Comparison of ENCODE assay signal across 39 cellular contexts in genomic region chr6:131727467-131727866, GRCh38. TPM values are rescaled to one million over a fixed set of nuclear protein-coding genes. Genes with fewer than 3 reads are reported as not detected.
"Had no signal": no experiment of that assay in that cellular context is flagged by ENCODE, and none has a peak within 500 bp of the region (broad histone marks: within the 10 kb centered on the region; RNA-seq: fewer than 3 reads in every experiment).

No MANE protein-coding gene starts in this region.

- H3K4me1 Mint-ChIP-seq: activated B cell treated with CpG ODN at 0.5 μM for 24 hours; brain; central memory CD8-positive, alpha-beta T cell; T-cell; T-helper 17 cell had no signal

- H3K9me3 ChIP-seq: adrenal gland had no signal

- FAIRE-seq: bronchial epithelial cell, TTC549 had no signal

- H3K27ac ChIP-seq: adrenal gland, cardiac muscle cell, VCaP had no signal

- H3K27ac Mint-ChIP-seq: activated B cell treated with CpG ODN at 0.5 μM for 24 hours; activated CD4-positive, alpha-beta memory T cell treated with anti-CD3 and anti-CD28 coated beads for 36 hours; activated CD4-positive, alpha-beta T cell treated with anti-CD3 and anti-CD28 coated beads, Interleukin-2, amount 10 ng/mL, durations not matched to agents 24 days and 14 days; activated CD8-positive, alpha-beta T cell treated with anti-CD3 and anti-CD28 coated beads for 36 hours; activated naive CD4-positive, alpha-beta T cell treated with anti-CD3 and anti-CD28 coated beads for 36 hours; activated naive CD4-positive, alpha-beta T cell treated with anti-CD3 and anti-CD28 coated beads, Interleukin-2, amount 50 U/mL, for 72 hours; activated naive CD8-positive, alpha-beta T cell treated with anti-CD3 and anti-CD28 coated beads for 36 hours; activated T-cell treated with anti-CD3 and anti-CD28 coated beads, Interleukin-2, amount 50 U/mL, for 72 hours; activated T-helper 1 cell treated with anti-CD3 and anti-CD28 coated beads, Interleukin-12 subunit alpha, Interleukin-12 subunit beta, Interleukin-2, Interleukin-4 antibody, amounts not matched to agents 30 ng/mL and 10 ng/mL and 1 ng/mL, durations not matched to agents 14 hours and 24 hours and 36 hours; activated T-helper 17 cell treated with anti-CD3 and anti-CD28 coated beads, Interleukin-2, amount 50 U/mL, for 72 hours; brain; T-cell; T-helper 17 cell had no signal

- H3K27me3 Mint-ChIP-seq: activated B cell treated with CpG ODN at 0.5 μM for 24 hours; activated naive CD8-positive, alpha-beta T cell treated with anti-CD3 and anti-CD28 coated beads for 36 hours; brain; central memory CD8-positive, alpha-beta T cell; T-cell had no signal

- H3K4me1 ChIP-seq: adrenal gland had no signal

- H3K27me3 ChIP-seq: adrenal gland, cardiac muscle cell had no signal

- H3K4me3 ChIP-seq: adrenal gland, cardiac muscle cell had no signal

- H3K4me3 Mint-ChIP-seq: activated B cell treated with CpG ODN at 0.5 μM for 24 hours; activated CD4-positive, alpha-beta memory T cell treated with anti-CD3 and anti-CD28 coated beads for 36 hours; activated CD4-positive, alpha-beta T cell treated with anti-CD3 and anti-CD28 coated beads, Interleukin-2, amount 10 ng/mL, durations not matched to agents 24 days and 14 days; activated CD8-positive, alpha-beta T cell treated with anti-CD3 and anti-CD28 coated beads for 36 hours; activated naive CD4-positive, alpha-beta T cell treated with anti-CD3 and anti-CD28 coated beads for 36 hours; activated naive CD8-positive, alpha-beta T cell treated with anti-CD3 and anti-CD28 coated beads for 36 hours; activated T-cell treated with anti-CD3 and anti-CD28 coated beads, Interleukin-2, amount 50 U/mL, for 4 hours; activated T-cell treated with anti-CD3 and anti-CD28 coated beads, Interleukin-2, amount 50 U/mL, for 72 hours; activated T-helper 1 cell treated with anti-CD3 and anti-CD28 coated beads, Interleukin-12 subunit alpha, Interleukin-12 subunit beta, Interleukin-2, Interleukin-4 antibody, amounts not matched to agents 30 ng/mL and 10 ng/mL and 1 ng/mL, durations not matched to agents 14 hours and 24 hours and 36 hours; activated T-helper 17 cell treated with anti-CD3 and anti-CD28 coated beads, Interleukin-2, amount 50 U/mL, for 72 hours; brain; central memory CD8-positive, alpha-beta T cell; T-cell; T-helper 17 cell had no signal

- DNase-seq: activated B cell treated with CpG ODN at 0.5 μM for 24 hours; activated CD4-positive, alpha-beta memory T cell treated with anti-CD3 and anti-CD28 coated beads for 36 hours; activated CD4-positive, alpha-beta T cell treated with anti-CD3 and anti-CD28 coated beads for 4 hours; activated CD4-positive, alpha-beta T cell treated with anti-CD3 and anti-CD28 coated beads, Interleukin-2, amount 10 ng/mL, durations not matched to agents 24 days and 14 days; activated CD4-positive, alpha-beta T cell treated with anti-CD3 and anti-CD28 coated beads, Interleukin-2, amount 50 U/mL, for 1 hour; activated CD4-positive, alpha-beta T cell treated with anti-CD3 and anti-CD28 coated beads, Interleukin-2, amount 50 U/mL, for 4 hours; activated CD4-positive, CD25-positive, alpha-beta regulatory T cell treated with anti-CD3 and anti-CD28 coated beads, Interleukin-2, amount 50 U/mL, for 72 hours; activated CD8-positive, alpha-beta memory T cell treated with anti-CD3 and anti-CD28 coated beads, Interleukin-2, amount 50 U/mL, for 4 hours; activated CD8-positive, alpha-beta T cell treated with anti-CD3 and anti-CD28 coated beads for 36 hours; activated effector memory CD4-positive, alpha-beta T cell treated with anti-CD3 and anti-CD28 coated beads, Interleukin-2, amount 50 U/mL, for 16 hours; activated gamma-delta T cell treated with Interleukin-2 at 50 U/mL for 16 hours; activated naive CD4-positive, alpha-beta T cell; activated naive CD4-positive, alpha-beta T cell treated with anti-CD3 and anti-CD28 coated beads for 36 hours; activated naive CD4-positive, alpha-beta T cell treated with anti-CD3 and anti-CD28 coated beads, Interleukin-2, amount 50 U/mL, for 16 hours; activated naive CD8-positive, alpha-beta T cell treated with anti-CD3 and anti-CD28 coated beads for 36 hours; activated T-cell treated with anti-CD3 and anti-CD28 coated beads for 4 hours; activated T-cell treated with anti-CD3 and anti-CD28 coated beads, Interleukin-2, amount 50 U/mL, for 1 hour; activated T-cell treated with anti-CD3 and anti-CD28 coated beads, Interleukin-2, amount 50 U/mL, for 4 hours; activated T-cell treated with anti-CD3 and anti-CD28 coated beads, Interleukin-2, amount 50 U/mL, for 72 hours; adrenal gland; amniotic stem cell; aorta; caudate nucleus; cerebellar nuclear complex; T-cell; T-helper 17 cell had no signal

- ATAC-seq: activated CD8-positive, alpha-beta T cell treated with anti-CD3 and anti-CD28 coated beads for 36 hours; activated naive CD4-positive, alpha-beta T cell treated with anti-CD3 and anti-CD28 coated beads, Interleukin-2, amount 50 U/mL, for 72 hours; activated T-cell treated with anti-CD3 and anti-CD28 coated beads, Interleukin-2, amount 50 U/mL, for 4 hours; activated T-cell treated with anti-CD3 and anti-CD28 coated beads, Interleukin-2, amount 50 U/mL, for 72 hours; activated T-helper 17 cell treated with anti-CD3 and anti-CD28 coated beads, Interleukin-2, amount 50 U/mL, for 72 hours; T-cell; T-helper 17 cell had no signal

- H3K36me3 ChIP-seq: adrenal gland, cardiac muscle cell had no signal

- H3K36me3 Mint-ChIP-seq: brain had no signal

- H3K9me3 Mint-ChIP-seq: activated B cell treated with CpG ODN at 0.5 μM for 24 hours; activated CD4-positive, alpha-beta T cell treated with anti-CD3 and anti-CD28 coated beads, Interleukin-2, amount 10 ng/mL, durations not matched to agents 24 days and 14 days; activated CD8-positive, alpha-beta T cell treated with anti-CD3 and anti-CD28 coated beads for 36 hours; activated naive CD4-positive, alpha-beta T cell treated with anti-CD3 and anti-CD28 coated beads for 36 hours; activated naive CD4-positive, alpha-beta T cell treated with anti-CD3 and anti-CD28 coated beads, Interleukin-2, amount 50 U/mL, for 72 hours; activated T-cell treated with anti-CD3 and anti-CD28 coated beads, Interleukin-2, amount 50 U/mL, for 4 hours; activated T-cell treated with anti-CD3 and anti-CD28 coated beads, Interleukin-2, amount 50 U/mL, for 72 hours; activated T-helper 1 cell treated with anti-CD3 and anti-CD28 coated beads, Interleukin-12 subunit alpha, Interleukin-12 subunit beta, Interleukin-2, Interleukin-4 antibody, amounts not matched to agents 30 ng/mL and 10 ng/mL and 1 ng/mL, durations not matched to agents 14 hours and 24 hours and 36 hours; activated T-helper 17 cell treated with anti-CD3 and anti-CD28 coated beads, Interleukin-2, amount 50 U/mL, for 72 hours; central memory CD8-positive, alpha-beta T cell; T-cell had no signal

RNA-seq across cellular contexts. Expression of gene CTAGE9, which starts 16.6 kb away (rescaled TPM):
- total RNA-seq: activated B cell treated with CpG ODN at 0.5 μM for 24 hours; activated CD4-positive, alpha-beta memory T cell treated with anti-CD3 and anti-CD28 coated beads for 36 hours; activated CD4-positive, alpha-beta T cell treated with anti-CD3 and anti-CD28 coated beads, Interleukin-2, amount 10 ng/mL, durations not matched to agents 24 days and 14 days; activated CD8-positive, alpha-beta memory T cell treated with anti-CD3 and anti-CD28 coated beads for 36 hours; activated CD8-positive, alpha-beta T cell treated with anti-CD3 and anti-CD28 coated beads for 36 hours; activated naive CD4-positive, alpha-beta T cell treated with anti-CD3 and anti-CD28 coated beads for 36 hours; activated naive CD4-positive, alpha-beta T cell treated with anti-CD3 and anti-CD28 coated beads, Interleukin-2, amount 50 U/mL, for 72 hours; activated naive CD8-positive, alpha-beta T cell treated with anti-CD3 and anti-CD28 coated beads for 36 hours; activated T-cell treated with anti-CD3 and anti-CD28 coated beads, Interleukin-2, amount 50 U/mL, for 4 hours; activated T-cell treated with anti-CD3 and anti-CD28 coated beads, Interleukin-2, amount 50 U/mL, for 72 hours; activated T-helper 1 cell treated with anti-CD3 and anti-CD28 coated beads, Interleukin-12 subunit alpha, Interleukin-12 subunit beta, Interleukin-2, Interleukin-4 antibody, amounts not matched to agents 30 ng/mL and 10 ng/mL and 1 ng/mL, durations not matched to agents 14 hours and 24 hours and 36 hours; activated T-helper 17 cell treated with anti-CD3 and anti-CD28 coated beads, Interleukin-2, amount 50 U/mL, for 72 hours; adrenal gland; aorta; bronchial epithelial cell; cardiac muscle cell; chondrocyte; T-cell; T-helper 1 cell treated with Interleukin-12 subunit alpha and Interleukin-12 subunit beta and Interleukin-4 antibody, amounts not matched to agents 30 ng/mL and 1 ng/mL, for 36 hours; T-helper 17 cell; T-helper 2 cell treated with Interferon-gamma antibody and Interleukin-4, amounts not matched to agents 100 ng/mL and 5 ng/mL, for 36 hours had no signal
- polyA plus RNA-seq: adrenal gland, aorta, cardiac muscle cell had no signal

RNA-seq across cellular contexts. Expression of gene OR2A4, which starts 26.3 kb away (rescaled TPM):
- total RNA-seq: activated B cell treated with CpG ODN at 0.5 μM for 24 hours; activated CD4-positive, alpha-beta memory T cell treated with anti-CD3 and anti-CD28 coated beads for 36 hours; activated CD4-positive, alpha-beta T cell treated with anti-CD3 and anti-CD28 coated beads, Interleukin-2, amount 10 ng/mL, durations not matched to agents 24 days and 14 days; activated CD8-positive, alpha-beta memory T cell treated with anti-CD3 and anti-CD28 coated beads for 36 hours; activated CD8-positive, alpha-beta T cell treated with anti-CD3 and anti-CD28 coated beads for 36 hours; activated naive CD4-positive, alpha-beta T cell treated with anti-CD3 and anti-CD28 coated beads for 36 hours; activated naive CD4-positive, alpha-beta T cell treated with anti-CD3 and anti-CD28 coated beads, Interleukin-2, amount 50 U/mL, for 72 hours; activated naive CD8-positive, alpha-beta T cell treated with anti-CD3 and anti-CD28 coated beads for 36 hours; activated T-cell treated with anti-CD3 and anti-CD28 coated beads, Interleukin-2, amount 50 U/mL, for 4 hours; activated T-cell treated with anti-CD3 and anti-CD28 coated beads, Interleukin-2, amount 50 U/mL, for 72 hours; activated T-helper 1 cell treated with anti-CD3 and anti-CD28 coated beads, Interleukin-12 subunit alpha, Interleukin-12 subunit beta, Interleukin-2, Interleukin-4 antibody, amounts not matched to agents 30 ng/mL and 10 ng/mL and 1 ng/mL, durations not matched to agents 14 hours and 24 hours and 36 hours; activated T-helper 17 cell treated with anti-CD3 and anti-CD28 coated beads, Interleukin-2, amount 50 U/mL, for 72 hours; adrenal gland; aorta; cardiac muscle cell; chondrocyte; T-cell; T-helper 1 cell treated with Interleukin-12 subunit alpha and Interleukin-12 subunit beta and Interleukin-4 antibody, amounts not matched to agents 30 ng/mL and 1 ng/mL, for 36 hours; T-helper 17 cell; T-helper 2 cell treated with Interferon-gamma antibody and Interleukin-4, amounts not matched to agents 100 ng/mL and 5 ng/mL, for 36 hours had no signal
- polyA plus RNA-seq: cardiac muscle cell had no signal
